19 cellular contexts compared by ENCODE assay signal in genomic region chr2:222241471-222241870, GRCh38. TPM values are rescaled to one million over a fixed set of nuclear protein-coding genes. Genes with fewer than 3 reads are reported as not detected.
DNase-seq lines count a peak whose midpoint lies in the region; ATAC-seq, FAIRE-seq and TF ChIP-seq lines count a peak whose summit lies in the region.
"Had no signal": no experiment of that assay in that cellular context is flagged by ENCODE, and none has a peak within 500 bp of the region (broad histone marks: within the 10 kb centered on the region; RNA-seq: fewer than 3 reads in every experiment).

No MANE protein-coding gene starts in this region.

- no peaks in the 10 kb centered on the region for H3K36me3 ChIP-seq in H1 (ENCODE audit: control insufficient read depth in 2 of 4, insufficient read depth in 4 of 4, low read length in 3 of 4)

- H2BK5ac ChIP-seq in H1 (ENCODE audit: low read depth, low read length) = no peak overlapping the region

- no peak overlapping the region for H3K4ac ChIP-seq in H1 (replicated peaks; ENCODE audit: insufficient read length, low read depth, low read length)

- peaks cover 66% of the 10 kb centered on the region for H3K4me1 Mint-ChIP-seq in nephron progenitor cell
- H3K4me1 Mint-ChIP-seq: CD14-positive monocyte had no signal

- H2BK120ac ChIP-seq in H1 (replicated peaks; ENCODE audit: low read depth, low read length) = no peak overlapping the region

- H3K4me3 Mint-ChIP-seq in nephron progenitor cell = peak overlapping the region; percentile 41
- H3K4me3 Mint-ChIP-seq: CD8-positive, alpha-beta T cell had no signal

- H3K4me3 ChIP-seq in H1 (ENCODE audit: extremely low read depth in 1 of 4, insufficient read depth in 2 of 4, low read depth in 3 of 4, low read length in 4 of 4) = no peak overlapping the region
- H3K4me3 ChIP-seq: A549 had no signal

- TF ChIP-seq CTCF in H1 (IDR thresholded peaks at IDR 0.05; ENCODE audit: control extremely low read depth in 1 of 3, insufficient read depth in 1 of 3, low read depth in 1 of 3, low read length in 3 of 3) (no peak), nephron progenitor cell (IDR thresholded peaks at IDR 0.05) (no peak)

- ATAC-seq in GM19463 (IDR thresholded peaks at IDR 0.05; ENCODE audit: unreplicated experiment) (peak; percentile 41), HG03060 (IDR thresholded peaks at IDR 0.05; ENCODE audit: low read depth, unreplicated experiment) (peak; percentile 42), HG02623 (IDR thresholded peaks at IDR 0.05; ENCODE audit: unreplicated experiment) (no peak)
- ATAC-seq: A549; CD8-positive, alpha-beta T cell; HepG2 had no signal

- no peaks in the 10 kb centered on the region for H3K79me2 ChIP-seq in H1 (ENCODE audit: control insufficient read depth in 1 of 2, insufficient read depth in 2 of 2, low read length in 2 of 2)

- no peak overlapping the region for H2BK15ac ChIP-seq in H1 (ENCODE audit: low read length)

- H3K27me3 ChIP-seq in H1 (replicated peaks in 1 of 4; ENCODE audit: control insufficient read depth in 3 of 4, extremely low read depth in 1 of 4, insufficient read depth in 3 of 4, low read length in 3 of 4) = peaks cover 0 to 12% (median 2%) of the 10 kb centered on the region in 4 experiments; a peak in 3 of 7 replicates

- no peak overlapping the region for H2BK12ac ChIP-seq in H1 (ENCODE audit: low read depth, low read length)

- POLR2A ChIA-PET in H1 (lab: Charles Lee; ENCODE audit: partially characterized antibody) = no interaction called here

- no peak overlapping the region for H4K91ac ChIP-seq in H1 (replicated peaks; ENCODE audit: insufficient read length, low read length)

- no peaks in the 10 kb centered on the region for H3K79me1 ChIP-seq in H1 (ENCODE audit: low read depth, low read length)

- DNase-seq in H1 (ENCODE audit: low read depth in 1 of 2, low spot score in 2 of 2) (no peak), nephron progenitor cell (no peak), substantia nigra (lab: John Stamatoyannopoulos, UW) (no peak)
- DNase-seq in stimulated activated CD8-positive, alpha-beta memory T cell treated with anti-CD3 and anti-CD28 coated beads, Interleukin-4, amount 100 ng/mL, for 48 hours = no peak
- DNase-seq: CD8-positive, alpha-beta T cell; DMS79 treated with DMSO at 0.1 percent for 48 hours; EL had no signal

- TF ChIP-seq POLR2A in H1 (IDR thresholded peaks at IDR 0.05; ENCODE audit: control extremely low read depth in 1 of 2, low read depth in 2 of 2, low read length in 2 of 2) = no peak

- H3K9ac ChIP-seq in H1 (replicated peaks in 1 of 4; ENCODE audit: extremely low read depth in 1 of 4, low read depth in 3 of 4, low read length in 3 of 4) = no peak overlapping the region

- no peak overlapping the region for H3K18ac ChIP-seq in H1 (ENCODE audit: extremely low read depth, low read length)

- H3K36me3 Mint-ChIP-seq in nephron progenitor cell (ENCODE audit: low read depth) = peaks cover 31% of the 10 kb centered on the region
- H3K36me3 Mint-ChIP-seq: CD14-positive monocyte; CD8-positive, alpha-beta T cell had no signal

- H3K27ac ChIP-seq in H1 (ENCODE audit: low read depth, low read length) (no peak overlapping the region), substantia nigra (ENCODE audit: low read depth, low read length, poor library complexity, severe bottlenecking) (no peak overlapping the region)
- H3K27ac ChIP-seq: A549 had no signal

- peaks cover 2 to 18% (median 14%) of the 10 kb centered on the region in 4 experiments; a peak in 4 of 7 replicates for H3K4me1 ChIP-seq in H1 (replicated peaks in 1 of 4; ENCODE audit: control insufficient read depth in 3 of 4, insufficient read depth in 4 of 4, low read length in 3 of 4)
- H3K4me1 ChIP-seq: A549 had no signal

- H2BK20ac ChIP-seq in H1 (ENCODE audit: low read length) = no peak overlapping the region

- TF ChIP-seq EP300 in H1 (IDR thresholded peaks at IDR 0.05; ENCODE audit: borderline replicate concordance in 1 of 2, low read depth in 2 of 2, low read length in 2 of 2) = no peak

- H3K27ac Mint-ChIP-seq in nephron progenitor cell = no peak overlapping the region
- H3K27ac Mint-ChIP-seq: CD14-positive monocyte; CD8-positive, alpha-beta T cell had no signal

- H3K23ac ChIP-seq in H1 (ENCODE audit: insufficient read length) = no peak overlapping the region

- no peak overlapping the region for H3K14ac ChIP-seq in H1 (ENCODE audit: insufficient read length)

- 34% methylated on average over 4 of the region's 4 CpGs; no CpG with 5 or more reads in 1 of the 2 experiments for WGBS in H1 (ENCODE audit: extremely low coverage in 1 of 2, insufficient coverage in 1 of 2, insufficient read length in 1 of 2, insufficient replicate concordance in 2 of 2, low coverage in 1 of 2, low lambda C conversion rate in 2 of 2, missing lambda C conversion rate in 1 of 2), 2 experiments

- no peak overlapping the region for H2AK5ac ChIP-seq in H1 (ENCODE audit: low read depth, low read length)

- H3K4me2 ChIP-seq in H1 (ENCODE audit: insufficient read depth in 1 of 2, low read depth in 2 of 2, low read length in 2 of 2) = no peak overlapping the region
- H3K4me2 ChIP-seq: A549 had no signal

- H4K8ac ChIP-seq in H1 (ENCODE audit: extremely low read depth, insufficient read depth, low read length) = no peak overlapping the region

- no peaks in the 10 kb centered on the region for H3K23me2 ChIP-seq in H1 (ENCODE audit: low read depth, low read length)

- no peak overlapping the region for H2AFZ ChIP-seq in H1 (ENCODE audit: low read length)

- no peaks in the 10 kb centered on the region for H3K9me3 ChIP-seq in H1 (ENCODE audit: insufficient read depth in 2 of 2, low read depth in 1 of 2, low read length in 1 of 2)
- H3K9me3 ChIP-seq: A549 had no signal

- CTCF ChIA-PET in H1 (lab: Charles Lee; ENCODE audit: partially characterized antibody) = interaction anchor here (0.8 kb wide), 2 partner anchors 188 to 216 kb away, joined by 3 to 4 read pairs; no protein-coding TSS in a partner anchor

- no peaks in the 10 kb centered on the region for H4K20me1 ChIP-seq in H1 (replicated peaks in 1 of 2; ENCODE audit: control insufficient read depth in 1 of 2, insufficient read depth in 2 of 2, low read length in 2 of 2)

- no peak overlapping the region for H3K56ac ChIP-seq in H1 (replicated peaks; ENCODE audit: insufficient read length, low read depth, low read length)

- H3K27me3 Mint-ChIP-seq in nephron progenitor cell (ENCODE audit: low read depth, poor library complexity) = peaks cover 64% of the 10 kb centered on the region

- H4K5ac ChIP-seq in H1 (ENCODE audit: insufficient read length, low read depth, low read length) = no peak overlapping the region

- FAIRE-seq in H1 (lab: Jason Lieb, UNC) = peak; percentile 36
- FAIRE-seq: A549, D721Med, G401.6, GM12892, H54, HepG2, HTR-8/SVneo had no signal

- no peaks in the 10 kb centered on the region for H3K9me3 Mint-ChIP-seq in nephron progenitor cell
- H3K9me3 Mint-ChIP-seq: CD8-positive, alpha-beta T cell had no signal

- TF ChIP-seq RAD21 in H1 (IDR thresholded peaks at IDR 0.05 in 1 of 2, conservative IDR thresholded peaks at IDR 0.05 in 1 of 2; ENCODE audit: low read depth in 2 of 2, low read length in 2 of 2) = no peak

TF ChIP-seq in H1, 55 proteins besides CTCF, POLR2A, EP300 and RAD21:
- TF ChIP-seq JUND (IDR thresholded peaks at IDR 0.05; ENCODE audit: low read length) = no peak
- TF ChIP-seq BRCA1 (IDR thresholded peaks at IDR 0.05; ENCODE audit: low read depth, low read length) = no peak
- no peak for TF ChIP-seq MAFK (IDR thresholded peaks at IDR 0.05; ENCODE audit: low read depth, low read length)
- no peak for TF ChIP-seq CBX8 (IDR thresholded peaks at IDR 0.05; ENCODE audit: borderline replicate concordance, low read depth, low read length)
- no peak for TF ChIP-seq HDAC6 (IDR thresholded peaks at IDR 0.05; ENCODE audit: low read depth, low read length)
- no peak for TF ChIP-seq RXRA (IDR thresholded peaks at IDR 0.05; ENCODE audit: insufficient read depth, low read depth, low read length)
- TF ChIP-seq TAF1 (IDR thresholded peaks at IDR 0.05; ENCODE audit: low read depth, low read length) = no peak
- no peak for TF ChIP-seq SIX5 (IDR thresholded peaks at IDR 0.05; ENCODE audit: low read depth, low read length)
- no peak for TF ChIP-seq CEBPB (IDR thresholded peaks at IDR 0.05; ENCODE audit: low read depth, low read length)
- no peak for TF ChIP-seq POLR2AphosphoS5 (IDR thresholded peaks at IDR 0.05; ENCODE audit: low read depth, low read length)
- TF ChIP-seq, protein P1, sequence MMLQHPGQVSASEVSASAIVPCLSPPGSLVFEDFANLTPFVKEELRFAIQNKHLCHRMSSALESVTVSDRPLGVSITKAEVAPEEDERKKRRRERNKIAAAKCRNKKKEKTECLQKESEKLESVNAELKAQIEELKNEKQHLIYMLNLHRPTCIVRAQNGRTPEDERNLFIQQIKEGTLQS (IDR thresholded peaks at IDR 0.05; ENCODE audit: insufficient read depth, low read depth, low read length) = no peak

RNA-seq across cellular contexts. Expression of gene PAX3, which starts 57.3 kb away (rescaled TPM):
- not detected in 2 replicates for total RNA-seq in H1 (2021; fragmentation: NEBNext Ultra II Directional; extraction: Animal tissue kit (Norgen Biotek cat#: 25700))
- 0.33 and 0.35 TPM in 2 replicates for polyA plus RNA-seq in H1 (2011; rRNA removed)
- 0.13 TPM for polyA plus RNA-seq in H1 (2011; cell fraction: cytosol; rRNA removed)
- 1.0 TPM for polyA plus RNA-seq in H1 (2011; cell fraction: nucleus; rRNA removed)
- polyA plus RNA-seq in H1 (2012, experiment 1 of 2) = 0.18 to 0.59 TPM (median 0.23 TPM) in 4 replicates
- 0.13 TPM for polyA plus RNA-seq in H1 (2012, experiment 2 of 2)
- polyA plus RNA-seq in H1 (2013, experiment 1 of 2) = not detected
- not detected for polyA plus RNA-seq in H1 (2013, experiment 2 of 2)
- polyA minus RNA-seq in H1 (2011; rRNA and poly(A)+ RNA removed) = 0.69 TPM in 1 of 2 replicates, not detected in the other
- not detected for polyA minus RNA-seq in H1 (2011; cell fraction: cytosol; rRNA and poly(A)+ RNA removed)
- not detected for polyA minus RNA-seq in H1 (2011; cell fraction: nucleus; rRNA and poly(A)+ RNA removed)
- total RNA-seq: CD8-positive, alpha-beta T cell; HepG2 had no signal
- polyA plus RNA-seq: A549, AG04450, CD14-positive monocyte had no signal
